In genomic region chr15:78306176-78306774, GRCh38 we compare ENCODE assay signal across 18 cellular contexts. TPM values are rescaled to one million over a fixed set of nuclear protein-coding genes. Genes with fewer than 3 reads are reported as not detected.
DNase-seq lines count a peak whose midpoint lies in the region; FAIRE-seq and TF ChIP-seq lines count a peak whose summit lies in the region.
"Had no signal": no experiment of that assay in that cellular context is flagged by ENCODE, and none has a peak within 500 bp of the region (broad histone marks: within the 10 kb centered on the region; RNA-seq: fewer than 3 reads in every experiment).

No MANE protein-coding gene starts in this region.

- H3K4me1 Mint-ChIP-seq in MCF 10A (ENCODE audit: insufficient read depth, unreplicated experiment) (no peaks in the 10 kb centered on the region), progenitor cell of endocrine pancreas (ENCODE audit: low read depth) (peaks cover 1% of the 10 kb centered on the region)

- no peak for TF ChIP-seq CTCF in mammary epithelial cell (conservative IDR thresholded peaks at IDR 0.05 in 1 of 2, IDR thresholded peaks at IDR 0.05 in 1 of 2; ENCODE audit: extremely low read depth in 1 of 2, insufficient read depth in 1 of 2, low read depth in 1 of 2, low read length in 2 of 2)
- TF ChIP-seq CTCF in MCF 10A (IDR thresholded peaks at IDR 0.05; ENCODE audit: unreplicated experiment), result no peak
- TF ChIP-seq CTCF in progenitor cell of endocrine pancreas (IDR thresholded peaks at IDR 0.05; ENCODE audit: unreplicated experiment), result no peak
- TF ChIP-seq CTCF in thyroid gland (IDR thresholded peaks at IDR 0.05), result no peak

- H3K9me3 Mint-ChIP-seq in MCF 10A (ENCODE audit: unreplicated experiment), result no peaks in the 10 kb centered on the region
- no peaks in the 10 kb centered on the region for H3K9me3 Mint-ChIP-seq in progenitor cell of endocrine pancreas (ENCODE audit: low read depth)
- H3K9me3 Mint-ChIP-seq: H9; natural killer cell treated with Interleukin-12 subunit alpha and Interleukin-12 subunit beta and Interleukin-15 and Interleukin-18, amount 100 ng/mL, for 72 hours had no signal

- H3K36me3 Mint-ChIP-seq in MCF 10A (ENCODE audit: insufficient read depth, unreplicated experiment) (no peaks in the 10 kb centered on the region), progenitor cell of endocrine pancreas (ENCODE audit: insufficient read depth) (no peaks in the 10 kb centered on the region)
- H3K36me3 Mint-ChIP-seq: natural killer cell treated with Interleukin-12 subunit alpha and Interleukin-12 subunit beta and Interleukin-15 and Interleukin-18, amount 100 ng/mL, for 72 hours had no signal

- no peak overlapping the region for H3K4me2 ChIP-seq in mammary epithelial cell (ENCODE audit: insufficient read depth, low read depth, low read length)
- H3K4me2 ChIP-seq: A549 had no signal

- H3K27me3 Mint-ChIP-seq in MCF 10A (ENCODE audit: insufficient read depth, unreplicated experiment) (no peaks in the 10 kb centered on the region), progenitor cell of endocrine pancreas (peaks cover 34% of the 10 kb centered on the region)

- no peak for FAIRE-seq in urothelium cell line (lab: Jason Lieb, UNC)
- FAIRE-seq: A549 had no signal

- H3K27ac Mint-ChIP-seq in MCF 10A (ENCODE audit: low read depth, unreplicated experiment) (no peak overlapping the region), progenitor cell of endocrine pancreas (no peak overlapping the region)
- H3K27ac Mint-ChIP-seq: H9; natural killer cell treated with Interleukin-12 subunit alpha and Interleukin-12 subunit beta and Interleukin-15 and Interleukin-18, amount 100 ng/mL, for 72 hours had no signal

- no peak overlapping the region for H3K9ac ChIP-seq in mammary epithelial cell (ENCODE audit: insufficient read depth, low read length)

- H3K36me3 ChIP-seq in mammary epithelial cell (ENCODE audit: insufficient read depth, low read length), result no peaks in the 10 kb centered on the region
- no peaks in the 10 kb centered on the region for H3K36me3 ChIP-seq in thyroid gland
- H3K36me3 ChIP-seq: breast epithelium, upper lobe of right lung had no signal

- TF ChIP-seq POLR2A in thyroid gland (IDR thresholded peaks at IDR 0.05), result no peak

- H4K20me1 ChIP-seq in mammary epithelial cell (ENCODE audit: insufficient read depth, low read length), result no peaks in the 10 kb centered on the region

- H3K27me3 ChIP-seq in mammary epithelial cell (ENCODE audit: insufficient read depth, low read length) (no peaks in the 10 kb centered on the region), thyroid gland (no peaks in the 10 kb centered on the region)

- H3K4me3 Mint-ChIP-seq in MCF 10A (ENCODE audit: unreplicated experiment) (no peak overlapping the region), progenitor cell of endocrine pancreas (ENCODE audit: low read depth) (no peak overlapping the region)
- H3K4me3 Mint-ChIP-seq: H9; natural killer cell treated with Interleukin-12 subunit alpha and Interleukin-12 subunit beta and Interleukin-15 and Interleukin-18, amount 100 ng/mL, for 72 hours had no signal

- POLR2A ChIA-PET in MCF 10A (lab: Yijun Ruan, JAX), result no interaction called here

- intact Hi-C loops in mammary epithelial cell (cut with micrococcal nuclease), result loop anchor here (5.0 kb wide), 2 partner anchors 311 to 446 kb away; no protein-coding TSS in a partner anchor
- intact Hi-C loops in MCF 10A (cut with micrococcal nuclease), result loop anchor here (5.0 kb wide), 2 partner anchors 131 to 401 kb away; partner anchors contain the start of gene IREB2
- intact Hi-C loops in thyroid gland (cut with DNase I), result no loop called here

- in situ Hi-C loops in mammary epithelial cell (cut with MboI; ENCODE audit: low sequenced_read_pairs in 2 of 2), result loop anchor here in 1 of 2 donors (5.0 to 25.0 kb wide), 2 partner anchors 111 to 406 kb away; no protein-coding TSS in a partner anchor

- H3K4me3 ChIP-seq in mammary epithelial cell (replicated peaks in 1 of 3; ENCODE audit: insufficient read depth in 1 of 3, low read depth in 2 of 3, low read length in 3 of 3) (no peak overlapping the region), thyroid gland (replicated peaks in 1 of 3) (no peak overlapping the region)
- H3K4me3 ChIP-seq: A549, breast epithelium, upper lobe of right lung had no signal

- H3K9me3 ChIP-seq in mammary epithelial cell (replicated peaks; ENCODE audit: insufficient read depth, low read length) (no peaks in the 10 kb centered on the region), thyroid gland (no peaks in the 10 kb centered on the region)
- H3K9me3 ChIP-seq: A549, breast epithelium, upper lobe of right lung had no signal

- CTCF ChIA-PET in mammary epithelial cell (lab: Charles Lee; ENCODE audit: low non-redundant PET), result no interaction called here
- CTCF ChIA-PET in MCF 10A (lab: Yijun Ruan, JAX), result interaction anchor here (0.6 to 13.1 kb wide), 5 partner anchors 39 to 132 kb away, joined by 3 to 222 read pairs (median 6); partner anchors contain the start of gene IREB2

- no peaks in the 10 kb centered on the region for H3K79me2 ChIP-seq in mammary epithelial cell (ENCODE audit: insufficient read depth, low read length)

- dilution Hi-C loops in mammary epithelial cell (cut with HindIII; ENCODE audit: low sequenced_read_pairs), result no loop called here

- BruUV-seq in mammary epithelial cell (replicated peaks; lab: Mats Ljungman, UMichigan) (no TSS peak), MCF 10A (replicated peaks; lab: Mats Ljungman, UMichigan) (no TSS peak)

- H3K4me1 ChIP-seq in mammary epithelial cell (ENCODE audit: insufficient read depth, low read length) (no peaks in the 10 kb centered on the region), thyroid gland (peaks cover 0 to 13% of the 10 kb centered on the region in 2 donors)
- H3K4me1 ChIP-seq: breast epithelium had no signal

- no peak for DNase-seq in mammary epithelial cell
- DNase-seq in MCF 10A (ENCODE audit: unreplicated experiment), result no peak
- peak; percentile 74 for DNase-seq in amniotic epithelial cell (ENCODE audit: low read depth)
- DNase-seq in hepatic stellate cell (ENCODE audit: low spot score), result peak; percentile 72
- peak; percentile 64 for DNase-seq in urothelium cell line (ENCODE audit: low spot score)
- DNase-seq in 8988T, result no peak
- no peak for DNase-seq in progenitor cell of endocrine pancreas (ENCODE audit: low spot score, unreplicated experiment)
- DNase-seq in thyroid gland, result no peak
- DNase-seq: activated T-cell treated with anti-CD3 and anti-CD28 coated beads, Interleukin-2, amount 50 U/mL, for 1 hour; H9; NCI-H187 treated with DMSO at 0.1 percent for 48 hours; stimulated activated CD4-positive, alpha-beta T cell treated with anti-CD3 and anti-CD28 coated beads, Interleukin-12 subunit alpha, Interleukin-12 subunit beta, amount 100 ng/mL, for 4 hours; SW 1271; upper lobe of right lung had no signal

- H3K27ac ChIP-seq in mammary epithelial cell (ENCODE audit: insufficient read depth, low read depth, low read length) (no peak overlapping the region), thyroid gland (peak overlapping the region in 1 of 3 donors; percentile 49)
- H3K27ac ChIP-seq: A549, breast epithelium, upper lobe of right lung had no signal

- WGBS in mammary epithelial cell (ENCODE audit: low coverage, missing lambda C conversion rate), result 75% methylated on average over 3 of the region's 3 CpGs
- WGBS in thyroid gland, 2 donors, result 78 to 81% methylated on average over 3 of the region's 3 CpGs

- peak overlapping the region; percentile 15 for H2AFZ ChIP-seq in mammary epithelial cell (ENCODE audit: low read depth, low read length)

RNA-seq across cellular contexts. Expression of gene SKIC8, which starts 6.9 kb away (rescaled TPM):
- 10 to 100 TPM; 41.3 to 62.2 TPM for total RNA-seq in mammary epithelial cell
- polyA plus RNA-seq in mammary epithelial cell, result 91.9 TPM
- 88.6 TPM for polyA minus RNA-seq in mammary epithelial cell
- 54.3 and 56.2 TPM in 2 replicates for total RNA-seq in MCF 10A (2022)
- total RNA-seq in progenitor cell of endocrine pancreas, result 46.1 and 51.4 TPM in 2 replicates
- total RNA-seq in thyroid gland, result 100 to 1,000 TPM in 2 of 4 donors, 10 to 100 TPM in 2; 87.0 to 113 (median 101) TPM

RNA-seq across cellular contexts. Expression of gene CRABP1, which starts 33.9 kb away (rescaled TPM):
- not detected for total RNA-seq in mammary epithelial cell
- polyA plus RNA-seq in mammary epithelial cell, result not detected
- polyA minus RNA-seq in mammary epithelial cell, result not detected
- not detected in 2 replicates for total RNA-seq in MCF 10A (2022)
- total RNA-seq in progenitor cell of endocrine pancreas, result 1.1 and 2.8 TPM in 2 replicates
- total RNA-seq in thyroid gland, result 100 to 1,000 TPM in 2 of 4 donors, 10 to 100 TPM in 2; 19.6 to 211 (median 105) TPM
- total RNA-seq: epithelial cell of proximal tubule; natural killer cell treated with Interleukin-12 subunit alpha and Interleukin-12 subunit beta and Interleukin-15 and Interleukin-18, amount 100 ng/mL, for 72 hours; upper lobe of right lung had no signal

RNA-seq across cellular contexts. Expression of gene DNAJA4, which starts 41.9 kb away (rescaled TPM):
- total RNA-seq in mammary epithelial cell (1 to 10 TPM in 1 of 2 donors, not detected in 1; 8.2 TPM), MCF 10A (2022) (not detected in 2 replicates), progenitor cell of endocrine pancreas (4.6 and 4.8 TPM in 2 replicates), thyroid gland (10 to 100 TPM in 3 of 4 donors, 1 to 10 TPM in 1; 9.5 to 21.9 (median 13.8) TPM)
- polyA plus RNA-seq in mammary epithelial cell, result 0.18 TPM
- polyA minus RNA-seq in mammary epithelial cell, result not detected

Comparison
In these comparisons a context has a peak if more than half of its experiments do, and no peak if none do; other contexts are left out.
1. DNase-seq: peak in amniotic epithelial cell (single experiment), hepatic stellate cell (single experiment) and urothelium cell line (single experiment); none in mammary epithelial cell (single experiment), MCF 10A (single experiment), 8988T (single experiment), progenitor cell of endocrine pancreas (single experiment) and thyroid gland (0 of 2).